In genomic region chr5:148897842-148898241, GRCh38 we compare ENCODE assay signal across 20 cellular contexts.
DNase-seq lines count a peak whose midpoint lies in the region; TF ChIP-seq lines count a peak whose summit lies in the region.
"Had no signal": no experiment of that assay in that cellular context is flagged by ENCODE, and none has a peak within 500 bp of the region (broad histone marks: within the 10 kb centered on the region; RNA-seq: fewer than 3 reads in every experiment).

No MANE protein-coding gene starts in this region.

- TF ChIP-seq POLR2A in esophagus muscularis mucosa (IDR thresholded peaks at IDR 0.05; ENCODE audit: low read depth) (no peak), sigmoid colon (IDR thresholded peaks at IDR 0.05) (no peak)

- peak; percentile 20 for DNase-seq in NCI-H1436 (lab: John Stamatoyannopoulos, UW)
- DNase-seq in NCI-H1436 treated with DMSO at 0.1 percent for 48 hours (lab: John Stamatoyannopoulos, UW) = no peak
- DNase-seq in NCI-H1105 (lab: John Stamatoyannopoulos, UW) = peak; percentile 20
- DNase-seq in esophagus muscularis mucosa (ENCODE audit: extremely low spot score) = peak; percentile 57
- no peak for DNase-seq in sigmoid colon
- DNase-seq in NCI-H2107 treated with DMSO at 0.1 percent for 48 hours (lab: John Stamatoyannopoulos, UW; ENCODE audit: unreplicated experiment) = no peak
- DNase-seq in T1000 (lab: John Stamatoyannopoulos, UW) = no peak
- no peak for DNase-seq in SKM-1 treated with dmso at 0.1 percent for 144 hours (lab: John Stamatoyannopoulos, UW; ENCODE audit: unreplicated experiment)
- DNase-seq: 8988T; BE2C; Caco-2; CD4-positive, CD25-positive, alpha-beta regulatory T cell; DMS153; GOT3; NCI-H1092 treated with DMSO at 0.1 percent for 48 hours; NCI-H2029; NCI-H524 treated with DMSO at 0.1 percent for 48 hours; NK-92 treated with Interleukin-12 subunit alpha and Interleukin-12 subunit beta, amount 100 ng/mL, for 24 hours had no signal

- H3K9me3 ChIP-seq in esophagus muscularis mucosa (peaks cover 0 to 9% (median 0%) of the 10 kb centered on the region in 4 donors), sigmoid colon (peaks cover 0 to 7% (median 0%) of the 10 kb centered on the region in 4 donors)
- H3K9me3 ChIP-seq: BE2C had no signal

- intact Hi-C loops in esophagus muscularis mucosa (cut with DNase I) = no loop called here
- intact Hi-C loops in sigmoid colon (cut with DNase I) = loop anchor here (5.0 kb wide), 1 partner anchor 74 kb away; no protein-coding TSS in a partner anchor

- TF ChIP-seq EP300 in esophagus muscularis mucosa (IDR thresholded peaks at IDR 0.05) (no peak), sigmoid colon (IDR thresholded peaks at IDR 0.05) (peak; percentile 52 to 93 (median 65))

- TF ChIP-seq CTCF in esophagus muscularis mucosa (IDR thresholded peaks at IDR 0.05) (no peak), sigmoid colon (IDR thresholded peaks at IDR 0.05) (no peak)

- 88% methylated on average over 9 of the region's 9 CpGs for WGBS in esophagus muscularis mucosa
- WGBS in sigmoid colon, 2 donors = 12 to 64% methylated on average over 9 of the region's 9 CpGs

- H3K36me3 ChIP-seq in esophagus muscularis mucosa (no peaks in the 10 kb centered on the region), sigmoid colon (no peaks in the 10 kb centered on the region)
- H3K36me3 ChIP-seq: BE2C had no signal

- H3K27ac ChIP-seq in esophagus muscularis mucosa (replicated peaks in 1 of 4) (no peak overlapping the region), sigmoid colon (peak overlapping the region in 2 of 4 donors; percentile 37 to 45)

- H3K4me3 ChIP-seq in esophagus muscularis mucosa (no peak overlapping the region), sigmoid colon (no peak overlapping the region)
- H3K4me3 ChIP-seq: GM12878, K562 had no signal

- H3K27me3 ChIP-seq in esophagus muscularis mucosa = no peaks in the 10 kb centered on the region
- H3K27me3 ChIP-seq in sigmoid colon = no peaks in the 10 kb centered on the region
- H3K27me3 ChIP-seq: BE2C had no signal

- no peaks in the 10 kb centered on the region for H3K4me1 ChIP-seq in esophagus muscularis mucosa
- peaks cover 0 to 5% (median 0%) of the 10 kb centered on the region in 4 donors for H3K4me1 ChIP-seq in sigmoid colon
- H3K4me1 ChIP-seq: BE2C, Caco-2 had no signal

Comparison
In these comparisons a context has a peak if more than half of its experiments do, and no peak if none do; other contexts are left out.
1. DNase-seq: peak in NCI-H1436 (single experiment), NCI-H1105 (single experiment) and esophagus muscularis mucosa (single experiment); none in NCI-H1436 treated with DMSO at 0.1 percent for 48 hours (single experiment), sigmoid colon (single experiment), NCI-H2107 treated with DMSO at 0.1 percent for 48 hours (single experiment), T1000 (single experiment) and SKM-1 treated with dmso at 0.1 percent for 144 hours (single experiment).